22 cellular contexts compared by ENCODE assay signal in genomic region chr5:88942967-88943291, GRCh38. TPM values are rescaled to one million over a fixed set of nuclear protein-coding genes. Genes with fewer than 3 reads are reported as not detected.
DNase-seq lines count a peak whose midpoint lies in the region; ATAC-seq and TF ChIP-seq lines count a peak whose summit lies in the region.
"Had no signal": no experiment of that assay in that cellular context is flagged by ENCODE, and none has a peak within 500 bp of the region (broad histone marks: within the 10 kb centered on the region; RNA-seq: fewer than 3 reads in every experiment).

No MANE protein-coding gene starts in this region.

- TF ChIP-seq POLR2A in uterus (IDR thresholded peaks at IDR 0.05), result no peak
- no peak for TF ChIP-seq POLR2A in erythroblast (IDR thresholded peaks at IDR 0.05; ENCODE audit: low read length)

- no peak overlapping the region for H2BK12ac ChIP-seq in neuronal stem cell (ENCODE audit: low read length)

- no peak for ATAC-seq in HG02610 (IDR thresholded peaks at IDR 0.05; ENCODE audit: unreplicated experiment)
- ATAC-seq: activated CD8-positive, alpha-beta memory T cell treated with anti-CD3 and anti-CD28 coated beads, Interleukin-2, amount 10 ng/mL, durations not matched to agents 7 days and 5 days; activated T-helper 17 cell treated with anti-CD3 and anti-CD28 coated beads, Interleukin-2, amount 50 U/mL, for 72 hours; gastrocnemius medialis; left colon; Panc1 had no signal

- peak overlapping the region; percentile 11 for H3K27ac ChIP-seq in fibroblast of lung (ENCODE audit: insufficient read depth, low read length)
- no peak overlapping the region for H3K27ac ChIP-seq in neuronal stem cell (replicated peaks; ENCODE audit: low read length)
- peak overlapping the region; percentile 63 to 84 for H3K27ac ChIP-seq in uterus
- H3K27ac ChIP-seq: parathyroid adenoma, SK-N-MC, suprapubic skin had no signal

- H4K20me1 ChIP-seq in fibroblast of lung (ENCODE audit: control insufficient read depth, extremely low read depth, insufficient read depth, low read length), result no peaks in the 10 kb centered on the region

- no peak overlapping the region for H2BK5ac ChIP-seq in neuronal stem cell (ENCODE audit: low read length)

- peak overlapping the region; percentile 5 for H3K4me3 ChIP-seq in adipocyte (ENCODE audit: low read length)
- H3K4me3 ChIP-seq in fibroblast of lung (replicated peaks in 1 of 4; ENCODE audit: control extremely low read depth in 1 of 4, insufficient read depth in 1 of 4, low read depth in 3 of 4, low read length in 4 of 4), result peak overlapping the region in 1 of 4 experiments; percentile 15
- H3K4me3 ChIP-seq in neuronal stem cell (ENCODE audit: low read length in 2 of 2), result no peak overlapping the region
- no peak overlapping the region for H3K4me3 ChIP-seq in uterus
- H3K4me3 ChIP-seq: gastrocnemius medialis, SK-N-MC, suprapubic skin had no signal

- H2AK5ac ChIP-seq in neuronal stem cell (ENCODE audit: low read depth, low read length), result no peak overlapping the region

- H3K9ac ChIP-seq in adipocyte (ENCODE audit: low read length) (no peak overlapping the region), fibroblast of lung (ENCODE audit: insufficient read depth, low read length) (no peak overlapping the region), neuronal stem cell (ENCODE audit: low read depth, low read length, poor library complexity) (no peak overlapping the region)
- H3K9ac ChIP-seq: parathyroid adenoma had no signal

- H3K36me3 ChIP-seq in adipocyte (ENCODE audit: control insufficient read depth, insufficient read depth, low read length, severe bottlenecking) (no peaks in the 10 kb centered on the region), fibroblast of lung (ENCODE audit: control insufficient read depth, insufficient read depth, low read length) (no peaks in the 10 kb centered on the region), neuronal stem cell (replicated peaks in 1 of 2; ENCODE audit: control insufficient read depth in 2 of 2, insufficient read depth in 2 of 2, low read length in 2 of 2) (no peaks in the 10 kb centered on the region), uterus (no peaks in the 10 kb centered on the region)
- H3K36me3 ChIP-seq: BE2C, gastrocnemius medialis, suprapubic skin had no signal

- H2BK15ac ChIP-seq in neuronal stem cell (ENCODE audit: low read length), result no peak overlapping the region

- H3K79me2 ChIP-seq in fibroblast of lung (ENCODE audit: control insufficient read depth, insufficient read depth, low read length), result no peaks in the 10 kb centered on the region
- H3K79me2 ChIP-seq: parathyroid adenoma had no signal

- peak overlapping the region; percentile 11 for H2AFZ ChIP-seq in fibroblast of lung (ENCODE audit: low read length)
- peak overlapping the region; percentile 20 for H2AFZ ChIP-seq in neuronal stem cell (ENCODE audit: low read length)
- H2AFZ ChIP-seq: parathyroid adenoma had no signal

- no peak overlapping the region for H4K8ac ChIP-seq in neuronal stem cell (ENCODE audit: low read depth, low read length)

- H2BK120ac ChIP-seq in neuronal stem cell (ENCODE audit: low read depth, low read length), result no peak overlapping the region

- H3K4me2 ChIP-seq in fibroblast of lung (ENCODE audit: extremely low read depth, insufficient read depth, low read length), result peak overlapping the region; percentile 71
- no peak overlapping the region for H3K4me2 ChIP-seq in neuronal stem cell (ENCODE audit: insufficient read depth, low read length, poor library complexity, severe bottlenecking)

- no peak overlapping the region for H4K91ac ChIP-seq in neuronal stem cell (ENCODE audit: low read depth, low read length, poor library complexity)

- H3K9me3 ChIP-seq in adipocyte (ENCODE audit: control insufficient read depth, low read length), result no peaks in the 10 kb centered on the region
- no peaks in the 10 kb centered on the region for H3K9me3 ChIP-seq in fibroblast of lung (ENCODE audit: control insufficient read depth, insufficient read depth, low read depth, low read length)
- H3K9me3 ChIP-seq in neuronal stem cell (replicated peaks in 1 of 2; ENCODE audit: control insufficient read depth in 2 of 2, insufficient read depth in 1 of 2, low read depth in 1 of 2, low read length in 2 of 2), result no peaks in the 10 kb centered on the region
- H3K9me3 ChIP-seq in uterus, result no peaks in the 10 kb centered on the region
- H3K9me3 ChIP-seq: BE2C, gastrocnemius medialis, suprapubic skin had no signal

- H3K27me3 ChIP-seq in adipocyte (replicated peaks; ENCODE audit: control insufficient read depth, insufficient read depth, low read length), result no peaks in the 10 kb centered on the region
- H3K27me3 ChIP-seq in fibroblast of lung (ENCODE audit: control insufficient read depth, insufficient read depth, low read length), result no peaks in the 10 kb centered on the region
- H3K27me3 ChIP-seq in neuronal stem cell (ENCODE audit: control insufficient read depth in 3 of 3, insufficient read depth in 3 of 3, low read depth in 1 of 3, low read length in 3 of 3), result no peaks in the 10 kb centered on the region
- H3K27me3 ChIP-seq in uterus, result no peaks in the 10 kb centered on the region
- H3K27me3 ChIP-seq: BE2C, gastrocnemius medialis, suprapubic skin had no signal

- no CpG with 5 or more reads among the region's 4 CpGs for WGBS in neuronal stem cell (ENCODE audit: extremely low coverage in 2 of 2, insufficient read length in 2 of 2, insufficient replicate concordance in 1 of 2), 2 donors

- H3K18ac ChIP-seq in neuronal stem cell (ENCODE audit: low read length), result no peak overlapping the region

- H3K14ac ChIP-seq in neuronal stem cell (ENCODE audit: low read length), result no peak overlapping the region

- H3K79me1 ChIP-seq in neuronal stem cell (ENCODE audit: low read depth, low read length), result no peaks in the 10 kb centered on the region

- H3K4me1 ChIP-seq in adipocyte (ENCODE audit: control insufficient read depth, insufficient read depth, low read length) (peaks cover 13% of the 10 kb centered on the region), fibroblast of lung (ENCODE audit: control insufficient read depth, extremely low read depth, insufficient read depth, low read length) (peaks cover 14% of the 10 kb centered on the region), neuronal stem cell (ENCODE audit: control insufficient read depth in 2 of 2, insufficient read depth in 1 of 2, low read depth in 1 of 2, low read length in 2 of 2) (peaks cover 2 to 4% of the 10 kb centered on the region in 2 donors), uterus (no peaks in the 10 kb centered on the region)
- H3K4me1 ChIP-seq: BE2C, parathyroid adenoma, suprapubic skin had no signal

- TF ChIP-seq CTCF in fibroblast of lung (conservative IDR thresholded peaks at IDR 0.05 in 1 of 2, IDR thresholded peaks at IDR 0.05 in 1 of 2; ENCODE audit: low read depth in 1 of 2, low read length in 2 of 2) (no peak), uterus (IDR thresholded peaks at IDR 0.05) (no peak)

- intact Hi-C loops in uterus (cut with DNase I; ENCODE audit: low total_unique reads), result no loop called here

- H3K23ac ChIP-seq in neuronal stem cell (ENCODE audit: low read depth, low read length, poor library complexity), result no peak overlapping the region

- H3K4ac ChIP-seq in neuronal stem cell (ENCODE audit: low read length), result no peak overlapping the region

- no peak for DNase-seq in adipocyte (ENCODE audit: low read depth)
- DNase-seq in fibroblast of lung (ENCODE audit: low read depth in 2 of 2), result peak in 1 of 2 donors; percentile 54
- DNase-seq in neuronal stem cell (ENCODE audit: low spot score), result no peak
- no peak for DNase-seq in uterus
- DNase-seq in NCI-H1092 (lab: John Stamatoyannopoulos, UW), result no peak
- DNase-seq in activated gamma-delta T cell (lab: John Stamatoyannopoulos, UW), result no peak
- DNase-seq in erythroblast (lab: John Stamatoyannopoulos, UW), result no peak
- DNase-seq: activated CD8-positive, alpha-beta memory T cell treated with anti-CD3 and anti-CD28 coated beads, Interleukin-2, amount 10 ng/mL, durations not matched to agents 7 days and 5 days; BE2C; Calu3; gastrocnemius medialis; Karpas-422; left colon; NCI-H2171; NCI-H748 treated with DMSO at 0.1 percent for 48 hours; stimulated activated CD8-positive, alpha-beta memory T cell treated with anti-CD3 and anti-CD28 coated beads, Interleukin-4, amount 100 ng/mL, for 48 hours had no signal

RNA-seq across cellular contexts. Expression of gene MEF2C, which starts 59.9 kb away (rescaled TPM):
- total RNA-seq in fibroblast of lung, result 5.4 and 12.2 TPM in 2 replicates
- 9.3 and 15.7 TPM in 2 replicates for polyA plus RNA-seq in fibroblast of lung
- polyA plus RNA-seq in fibroblast of lung (2012), result 6.6 and 13.1 TPM in 2 replicates
- polyA minus RNA-seq in fibroblast of lung (ENCODE audit: low replicate concordance), result 34.8 and 73.7 TPM in 2 replicates
- polyA plus RNA-seq in neuronal stem cell (2013, experiment 1 of 2), result 1.5 TPM
- polyA plus RNA-seq in neuronal stem cell (2013, experiment 2 of 2), result 1.1 TPM
- total RNA-seq in uterus, result 100 to 1,000 TPM in 1 of 4 donors, 10 to 100 TPM in 3; 30.3 to 134 (median 70.3) TPM
